Comparison of ENCODE assay signal across 31 cellular contexts in the genomic region with DNA sequence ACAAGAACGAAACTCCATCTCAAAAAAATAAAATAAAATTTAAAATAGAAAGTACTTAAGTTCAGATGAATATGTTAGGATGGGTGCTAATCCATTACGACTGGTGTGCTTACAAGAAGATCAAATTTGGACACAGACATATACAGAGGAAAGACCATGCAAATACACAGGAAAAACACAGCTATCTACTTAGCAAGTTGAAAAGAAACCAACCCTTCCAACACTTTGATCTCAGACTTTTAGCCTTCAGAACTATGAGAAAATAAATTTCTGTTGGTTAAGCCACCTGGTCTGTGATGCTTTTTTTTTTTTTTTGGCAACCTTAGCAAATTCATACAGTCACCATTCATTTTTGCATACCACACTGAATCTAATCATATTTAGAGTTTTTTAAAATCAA.
"Had no signal": no experiment of that assay in that cellular context is flagged by ENCODE, and none has a peak within 500 bp of the region (broad histone marks: within the 10 kb centered on the region; RNA-seq: fewer than 3 reads in every experiment).

No MANE protein-coding gene starts in this region.

- H3K9me3 Mint-ChIP-seq: activated CD4-positive, alpha-beta T cell treated with anti-CD3 and anti-CD28 coated beads, Interleukin-2, amount 10 ng/mL, durations not matched to agents 24 days and 14 days; activated T-helper 1 cell treated with anti-CD3 and anti-CD28 coated beads, Interleukin-12 subunit alpha, Interleukin-12 subunit beta, Interleukin-2, Interleukin-4 antibody, amounts not matched to agents 30 ng/mL and 10 ng/mL and 1 ng/mL, durations not matched to agents 14 hours and 24 hours and 36 hours; T-helper 2 cell treated with Interferon-gamma antibody and Interleukin-4, amounts not matched to agents 5 μg/mL and 100 μg/mL, for 36 hours had no signal

- H3K27me3 ChIP-seq: adrenal gland, body of pancreas, brain microvascular endothelial cell, breast epithelium had no signal

- H3K4me1 ChIP-seq: adrenal gland, body of pancreas, breast epithelium had no signal

- H3K27ac Mint-ChIP-seq: activated B cell treated with CpG ODN at 0.5 μM for 24 hours; activated CD4-positive, alpha-beta memory T cell treated with anti-CD3 and anti-CD28 coated beads for 36 hours; activated CD4-positive, alpha-beta T cell treated with anti-CD3 and anti-CD28 coated beads, Interleukin-2, amount 10 ng/mL, durations not matched to agents 24 days and 14 days; activated CD8-positive, alpha-beta T cell treated with anti-CD3 and anti-CD28 coated beads for 36 hours; activated naive CD4-positive, alpha-beta T cell treated with anti-CD3 and anti-CD28 coated beads for 36 hours; activated naive CD4-positive, alpha-beta T cell treated with anti-CD3 and anti-CD28 coated beads, Interleukin-2, amount 50 U/mL, for 72 hours; activated naive CD8-positive, alpha-beta T cell treated with anti-CD3 and anti-CD28 coated beads for 36 hours; activated T-cell treated with anti-CD3 and anti-CD28 coated beads, Interleukin-2, amount 50 U/mL, for 72 hours; activated T-helper 1 cell treated with anti-CD3 and anti-CD28 coated beads, Interleukin-12 subunit alpha, Interleukin-12 subunit beta, Interleukin-2, Interleukin-4 antibody, amounts not matched to agents 30 ng/mL and 10 ng/mL and 1 ng/mL, durations not matched to agents 14 hours and 24 hours and 36 hours; activated T-helper 17 cell treated with anti-CD3 and anti-CD28 coated beads, Interleukin-2, amount 50 U/mL, for 72 hours; T-helper 2 cell treated with Interferon-gamma antibody and Interleukin-4, amounts not matched to agents 5 μg/mL and 100 μg/mL, for 36 hours had no signal

- DNase-seq: activated B cell treated with CpG ODN at 0.5 μM for 24 hours; activated CD4-positive, alpha-beta memory T cell treated with anti-CD3 and anti-CD28 coated beads for 36 hours; activated CD4-positive, alpha-beta T cell treated with anti-CD3 and anti-CD28 coated beads for 4 hours; activated CD4-positive, alpha-beta T cell treated with anti-CD3 and anti-CD28 coated beads, Interleukin-2, amount 10 ng/mL, durations not matched to agents 24 days and 14 days; activated CD4-positive, alpha-beta T cell treated with anti-CD3 and anti-CD28 coated beads, Interleukin-2, amount 50 U/mL, for 1 hour; activated CD4-positive, alpha-beta T cell treated with anti-CD3 and anti-CD28 coated beads, Interleukin-2, amount 50 U/mL, for 4 hours; activated CD4-positive, CD25-positive, alpha-beta regulatory T cell treated with anti-CD3 and anti-CD28 coated beads, Interleukin-2, amount 50 U/mL, for 72 hours; activated CD8-positive, alpha-beta memory T cell treated with anti-CD3 and anti-CD28 coated beads, Interleukin-2, amount 50 U/mL, for 4 hours; activated CD8-positive, alpha-beta T cell treated with anti-CD3 and anti-CD28 coated beads for 36 hours; activated gamma-delta T cell; activated naive CD4-positive, alpha-beta T cell treated with anti-CD3 and anti-CD28 coated beads for 36 hours; activated naive CD4-positive, alpha-beta T cell treated with anti-CD3 and anti-CD28 coated beads, Interleukin-2, amount 50 U/mL, for 16 hours; activated naive CD8-positive, alpha-beta T cell treated with anti-CD3 and anti-CD28 coated beads for 36 hours; activated T-cell treated with anti-CD3 and anti-CD28 coated beads for 4 hours; activated T-cell treated with anti-CD3 and anti-CD28 coated beads, Interleukin-2, amount 50 U/mL, for 1 hour; activated T-cell treated with anti-CD3 and anti-CD28 coated beads, Interleukin-2, amount 50 U/mL, for 4 hours; activated T-cell treated with anti-CD3 and anti-CD28 coated beads, Interleukin-2, amount 50 U/mL, for 72 hours; adrenal gland; amniotic stem cell; aorta; body of pancreas; brain microvascular endothelial cell; central memory CD4-positive, alpha-beta T cell; T-helper 2 cell; T-helper 9 cell had no signal

- H3K27me3 Mint-ChIP-seq: activated B cell treated with CpG ODN at 0.5 μM for 24 hours; activated CD4-positive, alpha-beta T cell treated with anti-CD3 and anti-CD28 coated beads, Interleukin-2, amount 10 ng/mL, durations not matched to agents 24 days and 14 days; activated naive CD8-positive, alpha-beta T cell treated with anti-CD3 and anti-CD28 coated beads for 36 hours had no signal

- H3K4me1 Mint-ChIP-seq: activated B cell treated with CpG ODN at 0.5 μM for 24 hours; activated CD4-positive, alpha-beta T cell treated with anti-CD3 and anti-CD28 coated beads, Interleukin-2, amount 10 ng/mL, durations not matched to agents 24 days and 14 days; activated naive CD8-positive, alpha-beta T cell treated with anti-CD3 and anti-CD28 coated beads for 36 hours; activated T-helper 17 cell treated with anti-CD3 and anti-CD28 coated beads, Interleukin-2, amount 50 U/mL, for 72 hours had no signal

- ATAC-seq: activated CD8-positive, alpha-beta T cell treated with anti-CD3 and anti-CD28 coated beads for 36 hours; activated naive CD4-positive, alpha-beta T cell treated with anti-CD3 and anti-CD28 coated beads, Interleukin-2, amount 50 U/mL, for 72 hours; activated T-cell treated with anti-CD3 and anti-CD28 coated beads, Interleukin-2, amount 50 U/mL, for 4 hours; activated T-cell treated with anti-CD3 and anti-CD28 coated beads, Interleukin-2, amount 50 U/mL, for 72 hours; activated T-helper 17 cell treated with anti-CD3 and anti-CD28 coated beads, Interleukin-2, amount 50 U/mL, for 72 hours; body of pancreas had no signal

- H3K36me3 ChIP-seq: adrenal gland, brain microvascular endothelial cell, breast epithelium had no signal

- H3K9me3 ChIP-seq: adrenal gland, body of pancreas had no signal

- H3K4me3 ChIP-seq: adrenal gland, body of pancreas, breast epithelium, coronary artery had no signal

- H3K4me3 Mint-ChIP-seq: activated B cell treated with CpG ODN at 0.5 μM for 24 hours; activated CD4-positive, alpha-beta memory T cell treated with anti-CD3 and anti-CD28 coated beads for 36 hours; activated CD4-positive, alpha-beta T cell treated with anti-CD3 and anti-CD28 coated beads, Interleukin-2, amount 10 ng/mL, durations not matched to agents 24 days and 14 days; activated CD8-positive, alpha-beta T cell treated with anti-CD3 and anti-CD28 coated beads for 36 hours; activated naive CD4-positive, alpha-beta T cell treated with anti-CD3 and anti-CD28 coated beads for 36 hours; activated naive CD8-positive, alpha-beta T cell treated with anti-CD3 and anti-CD28 coated beads for 36 hours; activated T-cell treated with anti-CD3 and anti-CD28 coated beads, Interleukin-2, amount 50 U/mL, for 4 hours; activated T-cell treated with anti-CD3 and anti-CD28 coated beads, Interleukin-2, amount 50 U/mL, for 72 hours; activated T-helper 1 cell treated with anti-CD3 and anti-CD28 coated beads, Interleukin-12 subunit alpha, Interleukin-12 subunit beta, Interleukin-2, Interleukin-4 antibody, amounts not matched to agents 30 ng/mL and 10 ng/mL and 1 ng/mL, durations not matched to agents 14 hours and 24 hours and 36 hours; activated T-helper 17 cell treated with anti-CD3 and anti-CD28 coated beads, Interleukin-2, amount 50 U/mL, for 72 hours; T-helper 2 cell treated with Interferon-gamma antibody and Interleukin-4, amounts not matched to agents 5 μg/mL and 100 μg/mL, for 36 hours had no signal
